1 cellular context compared by ENCODE assay signal in genomic region chr20:16615199-16615598, GRCh38.
TF ChIP-seq lines count a peak whose summit lies in the region.

No MANE protein-coding gene starts in this region.

TF ChIP-seq in GM23338, 12 proteins besides CTCF, POLR2A, EP300 and RAD21 (continued from another document):
- TF ChIP-seq ZNF462 (CRISPR knock-in tag; IDR thresholded peaks at IDR 0.05): no peak
- no peak for TF ChIP-seq NANOG (IDR thresholded peaks at IDR 0.05; ENCODE audit: borderline replicate concordance)
- TF ChIP-seq REST (IDR thresholded peaks at IDR 0.05; ENCODE audit: unreplicated experiment): no peak
- TF ChIP-seq ETS1 (IDR thresholded peaks at IDR 0.05): no peak
- TF ChIP-seq POLR2AphosphoS5 (IDR thresholded peaks at IDR 0.05; ENCODE audit: low read depth): no peak
- TF ChIP-seq JUNB (IDR thresholded peaks at IDR 0.05; ENCODE audit: unreplicated experiment): no peak
